In genomic region chr21:46297311-46298082, GRCh38 we compare ENCODE assay signal across 1 cellular context.
A peak's percentile ranks its signal among the peaks of the same experiment; 100 is the strongest.
TF ChIP-seq lines count a peak whose summit lies in the region.

No MANE protein-coding gene starts in this region.

TF ChIP-seq in H1, 55 proteins besides CTCF, POLR2A, EP300 and RAD21:
- TF ChIP-seq POU5F1 (IDR thresholded peaks at IDR 0.05; ENCODE audit: low read depth, low read length) (no peak), ATF3 (IDR thresholded peaks at IDR 0.05; ENCODE audit: insufficient read depth, low read depth, low read length) (no peak), EZH2 (IDR thresholded peaks at IDR 0.05; ENCODE audit: low read depth, low read length, severe bottlenecking) (no peak), SIRT6 (IDR thresholded peaks at IDR 0.05; ENCODE audit: low read length) (no peak), POLR2AphosphoS5 (IDR thresholded peaks at IDR 0.05; ENCODE audit: low read depth, low read length) (peak; percentile 34; the same call in 1 of the 2 replicates), GTF2F1 (IDR thresholded peaks at IDR 0.05; ENCODE audit: borderline replicate concordance, low read depth, low read length) (no peak), ASH2L (IDR thresholded peaks at IDR 0.05; ENCODE audit: low read length) (peak; percentile 66), SUZ12 (IDR thresholded peaks at IDR 0.05; ENCODE audit: low read length) (0 out of 2 replicates have a peak, but pooled peaks have one; percentile 24)
- TF ChIP-seq, protein P1, sequence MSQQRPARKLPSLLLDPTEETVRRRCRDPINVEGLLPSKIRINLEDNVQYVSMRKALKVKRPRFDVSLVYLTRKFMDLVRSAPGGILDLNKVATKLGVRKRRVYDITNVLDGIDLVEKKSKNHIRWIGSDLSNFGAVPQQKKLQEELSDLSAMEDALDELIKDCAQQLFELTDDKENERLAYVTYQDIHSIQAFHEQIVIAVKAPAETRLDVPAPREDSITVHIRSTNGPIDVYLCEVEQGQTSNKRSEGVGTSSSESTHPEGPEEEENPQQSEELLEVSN (IDR thresholded peaks at IDR 0.05): peak; percentile 62
- TF ChIP-seq, protein P2, sequence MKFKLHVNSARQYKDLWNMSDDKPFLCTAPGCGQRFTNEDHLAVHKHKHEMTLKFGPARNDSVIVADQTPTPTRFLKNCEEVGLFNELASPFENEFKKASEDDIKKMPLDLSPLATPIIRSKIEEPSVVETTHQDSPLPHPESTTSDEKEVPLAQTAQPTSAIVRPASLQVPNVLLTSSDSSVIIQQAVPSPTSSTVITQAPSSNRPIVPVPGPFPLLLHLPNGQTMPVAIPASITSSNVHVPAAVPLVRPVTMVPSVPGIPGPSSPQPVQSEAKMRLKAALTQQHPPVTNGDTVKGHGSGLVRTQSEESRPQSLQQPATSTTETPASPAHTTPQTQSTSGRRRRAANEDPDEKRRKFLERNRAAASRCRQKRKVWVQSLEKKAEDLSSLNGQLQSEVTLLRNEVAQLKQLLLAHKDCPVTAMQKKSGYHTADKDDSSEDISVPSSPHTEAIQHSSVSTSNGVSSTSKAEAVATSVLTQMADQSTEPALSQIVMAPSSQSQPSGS (IDR thresholded peaks at IDR 0.05; ENCODE audit: low read length): 0 out of 2 replicates have a peak, but pooled peaks have one; percentile 27
- TF ChIP-seq, protein P3, sequence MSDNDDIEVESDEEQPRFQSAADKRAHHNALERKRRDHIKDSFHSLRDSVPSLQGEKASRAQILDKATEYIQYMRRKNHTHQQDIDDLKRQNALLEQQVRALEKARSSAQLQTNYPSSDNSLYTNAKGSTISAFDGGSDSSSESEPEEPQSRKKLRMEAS (IDR thresholded peaks at IDR 0.05): peak; percentile 46
